8 cellular contexts compared by ENCODE assay signal in the genomic region with DNA sequence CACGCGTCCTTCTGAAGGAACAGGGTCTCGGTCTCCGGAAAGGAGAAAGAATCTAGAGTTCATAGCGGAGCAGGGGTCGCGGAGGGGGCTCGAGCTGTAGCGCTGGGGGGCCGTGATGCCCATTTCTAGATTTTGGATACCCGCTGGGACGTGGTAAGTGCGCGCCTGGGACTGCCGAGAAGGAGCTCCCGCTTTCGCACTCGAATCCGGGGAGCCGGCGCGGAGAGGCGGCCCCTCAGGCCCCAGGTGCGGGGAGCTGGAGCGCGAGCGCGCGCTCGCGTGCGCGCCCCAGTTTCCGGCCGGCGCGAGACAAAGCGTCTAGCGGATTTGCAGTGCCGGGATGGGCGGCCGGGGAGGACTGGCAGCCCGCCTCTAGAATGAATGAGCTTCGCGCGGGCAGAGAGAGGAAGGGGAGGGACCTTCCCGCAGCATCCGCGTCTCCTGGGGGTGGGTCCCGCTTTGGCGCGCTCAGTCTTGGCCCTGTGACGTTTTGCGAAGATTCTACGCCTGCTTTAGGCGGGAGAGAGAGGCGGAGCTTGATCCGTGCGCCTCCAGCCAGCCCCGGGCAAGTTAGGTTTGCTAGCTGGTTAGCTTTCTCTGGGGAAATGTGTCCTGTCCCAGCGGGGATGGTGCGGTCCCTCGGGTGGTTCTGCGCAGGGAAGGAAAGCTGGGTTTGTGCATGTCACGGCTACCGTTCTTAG. TPM values are rescaled to one million over a fixed set of nuclear protein-coding genes. Genes with fewer than 3 reads are reported as not detected.
DNase-seq lines count a peak whose midpoint lies in the region; ATAC-seq and TF ChIP-seq lines count a peak whose summit lies in the region.

No MANE protein-coding gene starts in this region.

- H3K9me3 Mint-ChIP-seq in GM23338 = no peaks in the 10 kb centered on the region
- H3K9me3 Mint-ChIP-seq in activated T-helper 17 cell treated with anti-CD3 and anti-CD28 coated beads, Interleukin-2, amount 50 U/mL, for 72 hours = no peaks in the 10 kb centered on the region
- no peaks in the 10 kb centered on the region for H3K9me3 Mint-ChIP-seq in natural killer cell treated with Interleukin-12 subunit alpha and Interleukin-12 subunit beta and Interleukin-15 and Interleukin-18, amount 100 ng/mL, for 72 hours

- peak; percentile 73 for ATAC-seq in GM23338
- peak; percentile 76 for ATAC-seq in activated T-helper 17 cell treated with anti-CD3 and anti-CD28 coated beads, Interleukin-2, amount 50 U/mL, for 72 hours (replicated peaks)
- ATAC-seq in natural killer cell treated with Interleukin-12 subunit alpha and Interleukin-12 subunit beta and Interleukin-15 and Interleukin-18, amount 100 ng/mL, for 72 hours = peak; percentile 82 to 85

- H3K4me3 ChIP-seq in GM23338 = peak overlapping the region; percentile 97
- H3K4me3 ChIP-seq in fibroblast of mammary gland (ENCODE audit: control insufficient read depth, low read depth, low read length) = peak overlapping the region; percentile 92

- H3K4me3 Mint-ChIP-seq in GM23338 = peak overlapping the region; percentile 91
- H3K4me3 Mint-ChIP-seq in activated T-helper 17 cell treated with anti-CD3 and anti-CD28 coated beads, Interleukin-2, amount 50 U/mL, for 72 hours = peak overlapping the region; percentile 93
- H3K4me3 Mint-ChIP-seq in natural killer cell treated with Interleukin-12 subunit alpha and Interleukin-12 subunit beta and Interleukin-15 and Interleukin-18, amount 100 ng/mL, for 72 hours = peak overlapping the region; percentile 94

- H3K4me1 ChIP-seq in GM23338 (ENCODE audit: insufficient read depth) = peaks cover 18% of the 10 kb centered on the region

- H4K20me1 ChIP-seq in GM23338 (replicated peaks; ENCODE audit: insufficient read depth) = peaks cover 36% of the 10 kb centered on the region

- peaks cover 23% of the 10 kb centered on the region for H3K4me1 Mint-ChIP-seq in GM23338
- H3K4me1 Mint-ChIP-seq in activated T-helper 17 cell treated with anti-CD3 and anti-CD28 coated beads, Interleukin-2, amount 50 U/mL, for 72 hours = peaks cover 5% of the 10 kb centered on the region
- H3K4me1 Mint-ChIP-seq in natural killer cell treated with Interleukin-12 subunit alpha and Interleukin-12 subunit beta and Interleukin-15 and Interleukin-18, amount 100 ng/mL, for 72 hours (ENCODE audit: low read depth in 2 of 2) = peaks cover 23 to 39% of the 10 kb centered on the region in 2 donors

- no peaks in the 10 kb centered on the region for H3K27me3 ChIP-seq in GM23338 (ENCODE audit: insufficient read depth)

- no peaks in the 10 kb centered on the region for H3K9me2 ChIP-seq in GM23338 (ENCODE audit: insufficient read depth)

- H2AFZ ChIP-seq in GM23338 = no peak overlapping the region

- H3F3A ChIP-seq in GM23338 (replicated peaks; ENCODE audit: low read depth) = peaks cover 15% of the 10 kb centered on the region

- peak overlapping the region; percentile 99 for H3K27ac ChIP-seq in GM23338 (ENCODE audit: low read depth)

- peaks cover 59% of the 10 kb centered on the region for H3K79me2 ChIP-seq in GM23338 (replicated peaks; ENCODE audit: insufficient read depth)

- H3K27ac Mint-ChIP-seq in GM23338 = peak overlapping the region; percentile 98
- H3K27ac Mint-ChIP-seq in activated T-helper 17 cell treated with anti-CD3 and anti-CD28 coated beads, Interleukin-2, amount 50 U/mL, for 72 hours = peak overlapping the region; percentile 96
- peak overlapping the region; percentile 95 to 97 for H3K27ac Mint-ChIP-seq in natural killer cell treated with Interleukin-12 subunit alpha and Interleukin-12 subunit beta and Interleukin-15 and Interleukin-18, amount 100 ng/mL, for 72 hours

- H3K27me3 Mint-ChIP-seq in GM23338 (ENCODE audit: insufficient read depth, low read depth, poor library complexity) = peaks cover 23% of the 10 kb centered on the region
- H3K27me3 Mint-ChIP-seq in activated T-helper 17 cell treated with anti-CD3 and anti-CD28 coated beads, Interleukin-2, amount 50 U/mL, for 72 hours = no peaks in the 10 kb centered on the region
- H3K27me3 Mint-ChIP-seq in natural killer cell treated with Interleukin-12 subunit alpha and Interleukin-12 subunit beta and Interleukin-15 and Interleukin-18, amount 100 ng/mL, for 72 hours = no peaks in the 10 kb centered on the region

- DNase-seq in Daoy (ENCODE audit: low read depth) (peak; percentile 97), GM23338 (ENCODE audit: low spot score) (peak; percentile 97), Kasumi-1 (lab: John Stamatoyannopoulos, UW) (peak; percentile 96), RPMI7951 (ENCODE audit: low read depth) (peak; percentile 94), fibroblast of mammary gland (ENCODE audit: low read depth) (peak; percentile 94)
- DNase-seq in natural killer cell treated with Interleukin-12 subunit alpha and Interleukin-12 subunit beta and Interleukin-15 and Interleukin-18, amount 100 ng/mL, for 72 hours (ENCODE audit: low spot score) = peak; percentile 96
- peak; percentile 93 for DNase-seq in stimulated activated naive CD4-positive, alpha-beta T cell treated with Interleukin-2 at 50 U/mL for 16 hours (lab: John Stamatoyannopoulos, UW)

- peaks cover 35% of the 10 kb centered on the region for H3K36me3 Mint-ChIP-seq in GM23338 (ENCODE audit: low read depth)
- H3K36me3 Mint-ChIP-seq in activated T-helper 17 cell treated with anti-CD3 and anti-CD28 coated beads, Interleukin-2, amount 50 U/mL, for 72 hours (ENCODE audit: low read depth) = peaks cover 43% of the 10 kb centered on the region
- H3K36me3 Mint-ChIP-seq in natural killer cell treated with Interleukin-12 subunit alpha and Interleukin-12 subunit beta and Interleukin-15 and Interleukin-18, amount 100 ng/mL, for 72 hours = peaks cover 13% of the 10 kb centered on the region

- H3K4me2 ChIP-seq in GM23338 = peak overlapping the region; percentile 94

- peaks cover 8% of the 10 kb centered on the region; the same call in 1 of the 2 replicates for H3K36me3 ChIP-seq in GM23338 (ENCODE audit: insufficient read depth)

- TF ChIP-seq CTCF in GM23338 (conservative IDR thresholded peaks at IDR 0.05; ENCODE audit: low read depth in 2 of 2) (no peak), fibroblast of mammary gland (conservative IDR thresholded peaks at IDR 0.05; ENCODE audit: control insufficient read depth, insufficient read depth, low read depth, low read length) (no peak)

TF ChIP-seq in GM23338, 12 proteins besides CTCF, POLR2A, EP300 and RAD21 (continues in another document):
- peak; percentile 79 for TF ChIP-seq CREB1 (CRISPR knock-in tag; IDR thresholded peaks at IDR 0.05; ENCODE audit: low read depth)
- TF ChIP-seq, protein P1, sequence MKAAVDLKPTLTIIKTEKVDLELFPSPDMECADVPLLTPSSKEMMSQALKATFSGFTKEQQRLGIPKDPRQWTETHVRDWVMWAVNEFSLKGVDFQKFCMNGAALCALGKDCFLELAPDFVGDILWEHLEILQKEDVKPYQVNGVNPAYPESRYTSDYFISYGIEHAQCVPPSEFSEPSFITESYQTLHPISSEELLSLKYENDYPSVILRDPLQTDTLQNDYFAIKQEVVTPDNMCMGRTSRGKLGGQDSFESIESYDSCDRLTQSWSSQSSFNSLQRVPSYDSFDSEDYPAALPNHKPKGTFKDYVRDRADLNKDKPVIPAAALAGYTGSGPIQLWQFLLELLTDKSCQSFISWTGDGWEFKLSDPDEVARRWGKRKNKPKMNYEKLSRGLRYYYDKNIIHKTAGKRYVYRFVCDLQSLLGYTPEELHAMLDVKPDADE (IDR thresholded peaks at IDR 0.05) = no peak
- no peak for TF ChIP-seq JUNB (IDR thresholded peaks at IDR 0.05; ENCODE audit: unreplicated experiment)
- TF ChIP-seq EZH2phosphoT487 (IDR thresholded peaks at IDR 0.05; ENCODE audit: unreplicated experiment) = no peak
- TF ChIP-seq EZH2 (IDR thresholded peaks at IDR 0.05; ENCODE audit: low read depth, unreplicated experiment) = no peak
- TF ChIP-seq POLR2AphosphoS5 (IDR thresholded peaks at IDR 0.05; ENCODE audit: low read depth) = peak; percentile 78
- TF ChIP-seq NANOG (IDR thresholded peaks at IDR 0.05; ENCODE audit: borderline replicate concordance) = no peak
- TF ChIP-seq STAT1 (IDR thresholded peaks at IDR 0.05; ENCODE audit: unreplicated experiment) = no peak

RNA-seq across cellular contexts. Expression of a gene that starts 1.2 kb away (rescaled TPM):
- 207 and 231 TPM in 2 replicates for total RNA-seq in Daoy (2014; rRNA removed; shearing (Covaris generic))
- total RNA-seq in GM23338 (2014; rRNA removed; shearing (Covaris generic)) = 269 and 299 TPM in 2 replicates
- 20.1 and 21.5 TPM in 2 replicates for polyA plus RNA-seq in GM23338 (2016; fragmentation: Nextera tagmentation; extraction: Ambion mirVana)
- 97.9 and 101 TPM in 2 replicates for total RNA-seq in RPMI7951 (2014; rRNA removed; shearing (Covaris generic))
- 100 to 1,000 TPM; 105 to 208 TPM for total RNA-seq in activated T-helper 17 cell treated with anti-CD3 and anti-CD28 coated beads, Interleukin-2, amount 50 U/mL, for 72 hours
- total RNA-seq in natural killer cell treated with Interleukin-12 subunit alpha and Interleukin-12 subunit beta and Interleukin-15 and Interleukin-18, amount 100 ng/mL, for 72 hours = 100 to 1,000 TPM; 184 to 270 TPM

Comparison
In these comparisons a context has a peak if more than half of its experiments do, and no peak if none do; other contexts are left out.
1. Peak in every context shown above with its lines: DNase-seq, ATAC-seq, H3K4me3 ChIP-seq and H3K27ac ChIP-seq.